22 cellular contexts compared by ENCODE assay signal in genomic region chr7:130400120-130400572, GRCh38. TPM values are rescaled to one million over a fixed set of nuclear protein-coding genes. Genes with fewer than 3 reads are reported as not detected.
DNase-seq lines count a peak whose midpoint lies in the region; ATAC-seq, FAIRE-seq and TF ChIP-seq lines count a peak whose summit lies in the region.
"Had no signal": no experiment of that assay in that cellular context is flagged by ENCODE, and none has a peak within 500 bp of the region (broad histone marks: within the 10 kb centered on the region; RNA-seq: fewer than 3 reads in every experiment).

No MANE protein-coding gene starts in this region.

- DNase-seq in HFFc6 (peak; percentile 50), dedifferentiated amniotic fluid mesenchymal stem cell (ENCODE audit: extremely low spot score) (peak; percentile 97), lower lobe of right lung (no peak), type B pancreatic cell (ENCODE audit: extremely low spot score, unreplicated experiment) (no peak), GM12892 (ENCODE audit: insufficient read length) (no peak)
- DNase-seq in stimulated activated naive CD4-positive, alpha-beta T cell treated with Interleukin-2 at 50 U/mL for 16 hours (lab: John Stamatoyannopoulos, UW) = no peak
- DNase-seq: activated CD4-positive, alpha-beta T cell treated with anti-CD3 and anti-CD28 coated beads, Interleukin-2, amount 50 U/mL, for 48 hours; activated naive CD8-positive, alpha-beta T cell treated with anti-CD3 and anti-CD28 coated beads for 36 hours; activated T-cell treated with anti-CD3 and anti-CD28 coated beads, Interleukin-2, amount 50 U/mL, for 24 hours; H9; heart left ventricle; MG63; NCI-H187; NCI-H510A treated with DMSO at 0.1 percent for 48 hours had no signal

- TF ChIP-seq POLR2A in GM12892 (IDR thresholded peaks at IDR 0.05; ENCODE audit: low read depth, low read length) = no peak

- H3K4me1 ChIP-seq in lower lobe of right lung = peaks cover 17% of the 10 kb centered on the region

- peaks cover 9% of the 10 kb centered on the region for H3K36me3 ChIP-seq in lower lobe of right lung
- H3K36me3 ChIP-seq: MG63 had no signal

- H3K4me3 Mint-ChIP-seq in HFFc6 = peak overlapping the region; percentile 1; the same call in 1 of the 2 replicates
- H3K4me3 Mint-ChIP-seq in type B pancreatic cell = no peak overlapping the region
- H3K4me3 Mint-ChIP-seq: activated naive CD8-positive, alpha-beta T cell treated with anti-CD3 and anti-CD28 coated beads for 36 hours; activated T-cell treated with anti-CD3 and anti-CD28 coated beads, Interleukin-2, amount 50 U/mL, for 24 hours; H9 had no signal

- H3K27me3 Mint-ChIP-seq in HFFc6 (ENCODE audit: insufficient read depth) (no peaks in the 10 kb centered on the region), type B pancreatic cell (no peaks in the 10 kb centered on the region)
- H3K27me3 Mint-ChIP-seq: activated naive CD8-positive, alpha-beta T cell treated with anti-CD3 and anti-CD28 coated beads for 36 hours; activated T-cell treated with anti-CD3 and anti-CD28 coated beads, Interleukin-2, amount 50 U/mL, for 24 hours; progenitor cell of endocrine pancreas had no signal

- H3K36me3 Mint-ChIP-seq in HFFc6 (ENCODE audit: low read depth) = peaks cover 22% of the 10 kb centered on the region
- H3K36me3 Mint-ChIP-seq in type B pancreatic cell = peaks cover 42% of the 10 kb centered on the region

- FAIRE-seq in GM12892 (lab: Jason Lieb, UNC) = no peak
- FAIRE-seq: GM12878, HTR-8/SVneo, TTC549 had no signal

- H3K27ac Mint-ChIP-seq in HFFc6 = peak overlapping the region; percentile 81
- H3K27ac Mint-ChIP-seq in type B pancreatic cell = peak overlapping the region; percentile 53
- H3K27ac Mint-ChIP-seq: activated naive CD8-positive, alpha-beta T cell treated with anti-CD3 and anti-CD28 coated beads for 36 hours; activated T-cell treated with anti-CD3 and anti-CD28 coated beads, Interleukin-2, amount 50 U/mL, for 24 hours; progenitor cell of endocrine pancreas had no signal

- TF ChIP-seq CTCF in HFFc6 (IDR thresholded peaks at IDR 0.05) (no peak), lower lobe of right lung (IDR thresholded peaks at IDR 0.05) (no peak), type B pancreatic cell (conservative IDR thresholded peaks at IDR 0.05) (no peak)

- H3K27ac ChIP-seq in lower lobe of right lung = peak overlapping the region; percentile 43

- peak in 1 of 2 donors; percentile 30 for ATAC-seq in lower lobe of right lung
- ATAC-seq in GM18520 (IDR thresholded peaks at IDR 0.05; ENCODE audit: unreplicated experiment) = no peak
- ATAC-seq: GM12878, heart left ventricle had no signal

- intact Hi-C loops in lower lobe of right lung (cut with DNase I) = no loop called here

- peaks cover 14% of the 10 kb centered on the region for H3K4me1 Mint-ChIP-seq in HFFc6 (ENCODE audit: low read depth)
- H3K4me1 Mint-ChIP-seq in type B pancreatic cell (ENCODE audit: unreplicated experiment) = peaks cover 43% of the 10 kb centered on the region

- H3K9me3 Mint-ChIP-seq in HFFc6 (no peaks in the 10 kb centered on the region), type B pancreatic cell (no peaks in the 10 kb centered on the region)
- H3K9me3 Mint-ChIP-seq: activated naive CD8-positive, alpha-beta T cell treated with anti-CD3 and anti-CD28 coated beads for 36 hours; activated T-cell treated with anti-CD3 and anti-CD28 coated beads, Interleukin-2, amount 50 U/mL, for 24 hours; H9 had no signal

- H3K4me3 ChIP-seq in lower lobe of right lung = no peak overlapping the region
- H3K4me3 ChIP-seq: GM12878, heart left ventricle, MG63 had no signal

- no peaks in the 10 kb centered on the region for H3K27me3 ChIP-seq in lower lobe of right lung (ENCODE audit: low read depth)
- H3K27me3 ChIP-seq: heart left ventricle, MG63 had no signal

- no peaks in the 10 kb centered on the region for H3K9me3 ChIP-seq in lower lobe of right lung
- H3K9me3 ChIP-seq: heart left ventricle, MG63 had no signal

RNA-seq across cellular contexts. Expression of gene CPA1, which starts 19.9 kb away (rescaled TPM):
- not detected for total RNA-seq in HFFc6 (2021; fragmentation: NEBNext Ultra II Directional; extraction: Animal tissue kit (Norgen Biotek cat#: 25700))
- total RNA-seq in lower lobe of right lung (0.30 TPM), type B pancreatic cell (ENCODE audit: low replicate concordance) (0.41 TPM in 1 of 2 replicates, not detected in the other)
- polyA plus RNA-seq in GM12892 (2012; ENCODE audit: missing spikeins) = not detected
- total RNA-seq: activated naive CD8-positive, alpha-beta T cell treated with anti-CD3 and anti-CD28 coated beads for 36 hours; H9; kidney epithelial cell; OCI-LY7; temporal lobe had no signal
- polyA plus RNA-seq: GM12878 had no signal

RNA-seq across cellular contexts. Expression of gene CEP41, which starts 40.7 kb away (rescaled TPM):
- 10 to 100 TPM; 14.5 to 20.9 (median 17.8) TPM for total RNA-seq in HFFc6 (2021; fragmentation: NEBNext Ultra II Directional; extraction: Animal tissue kit (Norgen Biotek cat#: 25700))
- total RNA-seq in lower lobe of right lung (10.0 TPM), type B pancreatic cell (ENCODE audit: low replicate concordance) (20.1 and 33.0 TPM in 2 replicates)
- 13.3 TPM for polyA plus RNA-seq in GM12892 (2012; ENCODE audit: missing spikeins)

RNA-seq across cellular contexts. Expression of gene CPA5, which starts 55.5 kb away (rescaled TPM):
- not detected for total RNA-seq in HFFc6 (2021; fragmentation: NEBNext Ultra II Directional; extraction: Animal tissue kit (Norgen Biotek cat#: 25700))
- total RNA-seq in lower lobe of right lung (not detected), type B pancreatic cell (ENCODE audit: low replicate concordance) (0.68 TPM in 1 of 2 replicates, not detected in the other)
- 1.9 TPM for polyA plus RNA-seq in GM12892 (2012; ENCODE audit: missing spikeins)
- total RNA-seq: H9, heart left ventricle, kidney epithelial cell, OCI-LY7, progenitor cell of endocrine pancreas, temporal lobe had no signal
- polyA plus RNA-seq: heart left ventricle had no signal

Comparison
In these comparisons a context has a peak if more than half of its experiments do, and no peak if none do; other contexts are left out.
1. DNase-seq: peak in HFFc6 (single experiment) and dedifferentiated amniotic fluid mesenchymal stem cell (single experiment); none in lower lobe of right lung (single experiment), type B pancreatic cell (single experiment), stimulated activated naive CD4-positive, alpha-beta T cell treated with Interleukin-2 at 50 U/mL for 16 hours (single experiment) and GM12892 (single experiment).